28 cellular contexts compared by ENCODE assay signal in genomic region chr12:14244876-14245669, GRCh38.
DNase-seq lines count a peak whose midpoint lies in the region; ATAC-seq, FAIRE-seq and TF ChIP-seq lines count a peak whose summit lies in the region.
"Had no signal": no experiment of that assay in that cellular context is flagged by ENCODE, and none has a peak within 500 bp of the region (broad histone marks: within the 10 kb centered on the region; RNA-seq: fewer than 3 reads in every experiment).

No MANE protein-coding gene starts in this region.

- no peak overlapping the region for H3K4me3 ChIP-seq in BLaER1
- no peak overlapping the region for H3K4me3 ChIP-seq in SK-N-MC
- H3K4me3 ChIP-seq in HepG2 (replicated peaks in 1 of 3; ENCODE audit: insufficient read depth in 1 of 3, low read depth in 2 of 3, low read length in 3 of 3): no peak overlapping the region
- H3K4me3 ChIP-seq: lung, pancreas, SJSA1, skin epidermis, transverse colon had no signal

- H3K9ac ChIP-seq in BLaER1 (no peak overlapping the region), SK-N-MC (ENCODE audit: insufficient read length) (no peak overlapping the region), HepG2 (ENCODE audit: insufficient read depth, low read depth, low read length) (no peak overlapping the region)

- H3K27ac Mint-ChIP-seq in naive thymus-derived CD8-positive, alpha-beta T cell: no peak overlapping the region
- H3K27ac Mint-ChIP-seq: activated CD8-positive, alpha-beta T cell treated with anti-CD3 and anti-CD28 coated beads for 36 hours; activated T-helper 17 cell treated with anti-CD3 and anti-CD28 coated beads, Interleukin-2, amount 50 U/mL, for 72 hours; nephron progenitor cell; T-helper 1 cell treated with Interleukin-12 subunit alpha and Interleukin-12 subunit beta and Interleukin-4 antibody, amounts not matched to agents 30 μg/mL and 1 μg/mL, for 36 hours had no signal

- H3K27me3 ChIP-seq in BLaER1 (no peaks in the 10 kb centered on the region), HepG2 (ENCODE audit: control insufficient read depth in 1 of 2, insufficient read depth in 2 of 2, low read length in 2 of 2) (no peaks in the 10 kb centered on the region)
- H3K27me3 ChIP-seq: pancreas, SJSA1, transverse colon had no signal

- H3K4me1 Mint-ChIP-seq in naive thymus-derived CD8-positive, alpha-beta T cell: peaks cover 3 to 18% (median 5%) of the 10 kb centered on the region in 4 donors

- no peaks in the 10 kb centered on the region for H3K27me3 Mint-ChIP-seq in naive thymus-derived CD8-positive, alpha-beta T cell
- H3K27me3 Mint-ChIP-seq: activated CD8-positive, alpha-beta T cell treated with anti-CD3 and anti-CD28 coated beads for 36 hours; activated T-helper 17 cell treated with anti-CD3 and anti-CD28 coated beads, Interleukin-2, amount 50 U/mL, for 72 hours had no signal

- peaks cover 57% of the 10 kb centered on the region for H3K9me3 ChIP-seq in BLaER1
- no peaks in the 10 kb centered on the region for H3K9me3 ChIP-seq in SK-N-MC (ENCODE audit: low read depth, low read length)
- H3K9me3 ChIP-seq in HepG2 (ENCODE audit: low read length): peaks cover 5% of the 10 kb centered on the region; the same call in 1 of the 2 replicates
- H3K9me3 ChIP-seq: pancreas had no signal

- H3K27ac ChIP-seq in BLaER1 (0 out of 2 replicates have a peak overlapping the region, but pooled peaks have one; percentile 18), SK-N-MC (peak overlapping the region; percentile 57; the same call in 1 of the 2 replicates), HepG2 (ENCODE audit: extremely low read length, insufficient read depth, low read length) (no peak overlapping the region)
- H3K27ac ChIP-seq: SJSA1, skin epidermis, transverse colon had no signal

- H2AFZ ChIP-seq in HepG2 (ENCODE audit: low read length): no peak overlapping the region

- no TSS peak for BruUV-seq in HepG2 (replicated peaks; lab: Mats Ljungman, UMichigan)

- no peak for TF ChIP-seq CTCF in HepG2 (CRISPR knock-in tag; IDR thresholded peaks at IDR 0.05)
- TF ChIP-seq CTCF in GM10248 (IDR thresholded peaks at IDR 0.05; ENCODE audit: control extremely low read depth, extremely low read depth, low read depth, missing control alignments): no peak

- H3K36me3 ChIP-seq in BLaER1 (no peaks in the 10 kb centered on the region), SK-N-MC (ENCODE audit: insufficient read depth, low read length) (no peaks in the 10 kb centered on the region), HepG2 (replicated peaks in 1 of 2; ENCODE audit: control insufficient read depth in 1 of 2, insufficient read depth in 2 of 2, low read length in 2 of 2) (no peaks in the 10 kb centered on the region)
- H3K36me3 ChIP-seq: pancreas, SJSA1, transverse colon had no signal

- H3K4me1 ChIP-seq in BLaER1 (peaks cover 27% of the 10 kb centered on the region), HepG2 (ENCODE audit: insufficient read depth, low read length) (peaks cover 18% of the 10 kb centered on the region)
- H3K4me1 ChIP-seq: SJSA1 had no signal

- no peak for TF ChIP-seq POLR2A in HepG2 (IDR thresholded peaks at IDR 0.05; ENCODE audit: insufficient read depth in 1 of 2, low read depth in 2 of 2, low read length in 2 of 2)

- peak; percentile 61 for DNase-seq in KBM-7
- DNase-seq in SK-N-MC (ENCODE audit: low read depth, low spot score): no peak
- no peak for DNase-seq in HepG2 (ENCODE audit: low spot score)
- DNase-seq in naive thymus-derived CD8-positive, alpha-beta T cell: no peak
- DNase-seq in GM10248 (ENCODE audit: extremely low spot score): no peak
- DNase-seq: activated CD8-positive, alpha-beta T cell treated with anti-CD3 and anti-CD28 coated beads for 36 hours; activated naive CD4-positive, alpha-beta T cell treated with anti-CD3 and anti-CD28 coated beads, Interleukin-2, amount 50 U/mL, for 16 hours; anterior cingulate cortex; Calu3; DND-41; effector memory CD4-positive, alpha-beta T cell; NCI-H1436; NCI-H2107; nephron progenitor cell; pancreas; retina; transverse colon had no signal

- no peak for ATAC-seq in HepG2
- ATAC-seq in GM21786 (IDR thresholded peaks at IDR 0.05; ENCODE audit: unreplicated experiment): no peak
- no peak for ATAC-seq in naive thymus-derived CD8-positive, alpha-beta T cell
- ATAC-seq: activated CD8-positive, alpha-beta T cell treated with anti-CD3 and anti-CD28 coated beads for 36 hours; activated T-helper 17 cell treated with anti-CD3 and anti-CD28 coated beads, Interleukin-2, amount 50 U/mL, for 72 hours; pancreas had no signal

- in situ Hi-C loops in KBM-7 (cut with MboI; ENCODE audit: low pct_unique_long_range_greater_than_20kb, low sequenced_read_pairs) (loop anchor here (25.0 kb wide), 1 partner anchor 217 kb away; no protein-coding TSS in a partner anchor), HepG2 (cut with HindIII; ENCODE audit: extremely low pct_ligation_motif_present, low pct_unique_long_range_greater_than_20kb) (loop anchor here (25.0 kb wide), 1 partner anchor 467 kb away; no protein-coding TSS in a partner anchor)

- H4K20me1 ChIP-seq in BLaER1 (no peaks in the 10 kb centered on the region), HepG2 (ENCODE audit: insufficient read depth, low read length) (no peaks in the 10 kb centered on the region)

- no peak for TF ChIP-seq RAD21 in HepG2 (CRISPR knock-in tag; IDR thresholded peaks at IDR 0.05)

- TF ChIP-seq EP300 in HepG2 (IDR thresholded peaks at IDR 0.05; ENCODE audit: low read depth in 2 of 2, low read length in 2 of 2) (no peak), HepG2 (CRISPR knock-in tag; IDR thresholded peaks at IDR 0.05; ENCODE audit: borderline replicate concordance) (no peak)

- H3K9me3 Mint-ChIP-seq in naive thymus-derived CD8-positive, alpha-beta T cell: peaks cover 0 to 29% (median 7%) of the 10 kb centered on the region in 9 donors

- H3K79me2 ChIP-seq in HepG2 (ENCODE audit: insufficient read depth, low read length): no peaks in the 10 kb centered on the region

- FAIRE-seq in HepG2 (lab: Jason Lieb, UNC): no peak
- FAIRE-seq: bronchial epithelial cell, H54, keratinocyte, pancreas, RCC 7860 had no signal

- no peak overlapping the region for H3K4me3 Mint-ChIP-seq in naive thymus-derived CD8-positive, alpha-beta T cell
- H3K4me3 Mint-ChIP-seq: activated CD8-positive, alpha-beta T cell treated with anti-CD3 and anti-CD28 coated beads for 36 hours; activated T-helper 17 cell treated with anti-CD3 and anti-CD28 coated beads, Interleukin-2, amount 50 U/mL, for 72 hours; nephron progenitor cell; T-helper 1 cell treated with Interleukin-12 subunit alpha and Interleukin-12 subunit beta and Interleukin-4 antibody, amounts not matched to agents 30 μg/mL and 1 μg/mL, for 36 hours had no signal

- CTCF ChIA-PET in HepG2 (lab: Yijun Ruan, JAX; ENCODE audit: low intra/inter-chr PET ratio, low total read pairs) (no interaction called here), GM10248 (lab: Yijun Ruan, JAX) (no interaction called here)

- WGBS in HepG2 (ENCODE audit: low lambda C conversion rate): 13% methylated on average over 3 of the region's 3 CpGs

- H3K4me2 ChIP-seq in BLaER1 (peak overlapping the region; percentile 6; the same call in 1 of the 2 replicates), HepG2 (ENCODE audit: low read depth, low read length) (no peak overlapping the region; the same call in 1 of the 2 replicates)

- intact Hi-C loops in HepG2 (cut with micrococcal nuclease; ENCODE audit: unreplicated experiment): no loop called here

- H3K36me3 Mint-ChIP-seq in naive thymus-derived CD8-positive, alpha-beta T cell: peaks cover 0 to 8% (median 6%) of the 10 kb centered on the region in 3 donors

- POLR2A ChIA-PET in HepG2 (lab: Yijun Ruan, JAX): no interaction called here
- POLR2A ChIA-PET in naive thymus-derived CD8-positive, alpha-beta T cell (lab: Charles Lee): interaction anchor here (1.3 to 1.5 kb wide), 2 partner anchors 13 to 120 kb away, joined by 3 to 5 read pairs; partner anchors contain the start of gene ATF7IP
- POLR2A ChIA-PET in GM10248 (lab: Yijun Ruan, JAX): no interaction called here

TF ChIP-seq in HepG2, 621 proteins besides CTCF, POLR2A, EP300 and RAD21:
- TF ChIP-seq PRMT3 (CRISPR knock-in tag; IDR thresholded peaks at IDR 0.05; ENCODE audit: borderline replicate concordance, low read depth) (no peak), FOXA1 (IDR thresholded peaks at IDR 0.05) (no peak), FOXA1 (CRISPR knock-in tag; IDR thresholded peaks at IDR 0.05) (0 out of 2 replicates have a peak, but pooled peaks have one; percentile 5), E2F2 (CRISPR knock-in tag; IDR thresholded peaks at IDR 0.05; ENCODE audit: borderline replicate concordance) (no peak), IRX3 (CRISPR knock-in tag; IDR thresholded peaks at IDR 0.05; ENCODE audit: borderline replicate concordance, low read depth) (no peak), ZNF432 (CRISPR knock-in tag; IDR thresholded peaks at IDR 0.05; ENCODE audit: borderline replicate concordance) (no peak), ZNF644 (CRISPR knock-in tag; IDR thresholded peaks at IDR 0.05; ENCODE audit: low read depth) (no peak)
